9 cellular contexts compared by ENCODE assay signal in genomic region chr5:55868846-55869245, GRCh38. TPM values are rescaled to one million over a fixed set of nuclear protein-coding genes. Genes with fewer than 3 reads are reported as not detected.
DNase-seq lines count a peak whose midpoint lies in the region; ATAC-seq and TF ChIP-seq lines count a peak whose summit lies in the region.
"Had no signal": no experiment of that assay in that cellular context is flagged by ENCODE, and none has a peak within 500 bp of the region (broad histone marks: within the 10 kb centered on the region; RNA-seq: fewer than 3 reads in every experiment).

No MANE protein-coding gene starts in this region.

- peaks cover 18% of the 10 kb centered on the region for H3K4me1 ChIP-seq in foreskin keratinocyte

- H3K27me3 ChIP-seq in foreskin keratinocyte: no peaks in the 10 kb centered on the region

- peak overlapping the region; percentile 61 for H3K27ac ChIP-seq in foreskin keratinocyte

- peak in 2 of 3 experiments; percentile 34 to 40 for DNase-seq in activated CD8-positive, alpha-beta memory T cell treated with anti-CD3 and anti-CD28 coated beads for 48 hours (ENCODE audit: low read depth in 2 of 3, low spot score in 2 of 3)
- no peak for DNase-seq in activated CD8-positive, alpha-beta memory T cell treated with anti-CD3 and anti-CD28 coated beads, Interleukin-2, amount 50 U/mL, for 4 hours
- DNase-seq in UCSD-AML1 (lab: John Stamatoyannopoulos, UW; ENCODE audit: unreplicated experiment) (peak; percentile 24), foreskin keratinocyte (peak; percentile 97 to 99), DMS153 treated with DMSO at 0.1 percent for 48 hours (lab: John Stamatoyannopoulos, UW; ENCODE audit: unreplicated experiment) (no peak)
- peak; percentile 4 for DNase-seq in stimulated activated CD8-positive, alpha-beta memory T cell treated with anti-CD3 and anti-CD28 coated beads, Interleukin-4, amount 100 ng/mL, for 24 hours (ENCODE audit: low read depth)
- DNase-seq: CD4-positive, alpha-beta T cell had no signal

- TF ChIP-seq CTCF in foreskin keratinocyte (conservative IDR thresholded peaks at IDR 0.05): no peak

- peak; percentile 98 for ATAC-seq in foreskin keratinocyte
- ATAC-seq in HG03159 (IDR thresholded peaks at IDR 0.05; ENCODE audit: unreplicated experiment): no peak
- no peak for ATAC-seq in GM18502 (IDR thresholded peaks at IDR 0.05; ENCODE audit: poor library complexity, unreplicated experiment)

RNA-seq across cellular contexts. Expression of gene IL31RA, which starts 17.7 kb away (rescaled TPM):
- total RNA-seq in foreskin keratinocyte: 3.4 and 5.7 TPM in 2 replicates
- 1.0 and 1.7 TPM in 2 replicates for polyA plus RNA-seq in foreskin keratinocyte
- total RNA-seq: CD4-positive, alpha-beta T cell had no signal

Comparison
In these comparisons a context has a peak if more than half of its experiments do, and no peak if none do; other contexts are left out.
1. DNase-seq: peak in activated CD8-positive, alpha-beta memory T cell treated with anti-CD3 and anti-CD28 coated beads for 48 hours (2 of 3), UCSD-AML1 (single experiment), foreskin keratinocyte (2 of 2) and stimulated activated CD8-positive, alpha-beta memory T cell treated with anti-CD3 and anti-CD28 coated beads, Interleukin-4, amount 100 ng/mL, for 24 hours (single experiment); none in activated CD8-positive, alpha-beta memory T cell treated with anti-CD3 and anti-CD28 coated beads, Interleukin-2, amount 50 U/mL, for 4 hours (single experiment) and DMS153 treated with DMSO at 0.1 percent for 48 hours (single experiment).